In the genomic region with DNA sequence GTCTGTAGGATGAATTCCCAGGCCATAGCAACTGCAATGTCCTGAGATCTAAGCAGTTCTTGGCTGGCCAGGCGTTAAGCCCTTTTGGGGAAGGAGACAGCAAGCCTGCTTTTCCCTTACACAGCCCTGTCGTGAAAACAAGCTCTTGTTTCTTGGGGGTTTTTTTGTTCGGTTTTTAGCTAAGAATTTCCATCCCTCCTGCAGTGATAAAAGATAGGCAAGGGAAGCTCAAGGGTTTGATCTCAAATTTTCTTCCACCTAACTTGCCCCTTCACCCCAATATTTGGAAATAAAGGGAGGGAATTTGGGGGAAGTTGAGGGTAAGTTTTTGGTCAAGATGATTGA, we compare ENCODE assay signal across 8 cellular contexts. TPM values are rescaled to one million over a fixed set of nuclear protein-coding genes. Genes with fewer than 3 reads are reported as not detected.
A peak's percentile ranks its signal among the peaks of the same experiment; 100 is the strongest.
DNase-seq lines count a peak whose midpoint lies in the region; ATAC-seq and TF ChIP-seq lines count a peak whose summit lies in the region.

No MANE protein-coding gene starts in this region.

- peaks cover 5% of the 10 kb centered on the region; the same call in 1 of the 2 replicates for H3K27me3 ChIP-seq in HAP-1 (ENCODE audit: low read depth)

- peaks cover 10 to 12% (median 12%) of the 10 kb centered on the region in 3 donors for H3K4me1 Mint-ChIP-seq in T-cell

- peaks cover 31 to 56% of the 10 kb centered on the region in 2 donors for H3K27me3 Mint-ChIP-seq in T-cell

- H3K36me3 ChIP-seq in HAP-1 (replicated peaks): no peaks in the 10 kb centered on the region

- no peak overlapping the region for H3K27ac Mint-ChIP-seq in T-cell

- no peak for TF ChIP-seq CTCF in fibroblast of villous mesenchyme (IDR thresholded peaks at IDR 0.05; ENCODE audit: insufficient read depth, low read depth, low read length)

- DNase-seq in HAP-1 (ENCODE audit: low spot score in 2 of 2): no peak
- no peak for DNase-seq in T-cell
- peak; percentile 27 for DNase-seq in fibroblast of villous mesenchyme (ENCODE audit: low read depth)
- peak; percentile 29 for DNase-seq in retina
- DNase-seq in islet precursor cell: no peak
- no peak for DNase-seq in NCI-H774 (lab: John Stamatoyannopoulos, UW)

- CTCF ChIA-PET in T-cell (lab: Charles Lee): no interaction called here

- H3K4me1 ChIP-seq in HAP-1: peaks cover 5% of the 10 kb centered on the region; the same call in 1 of the 2 replicates

- no peaks in the 10 kb centered on the region for H3K9me3 ChIP-seq in HAP-1

- POLR2A ChIA-PET in T-cell (lab: Charles Lee): interaction anchor here in 1 of 2 donors (1.0 kb wide), 1 partner anchor 86 kb away, joined by 5 read pairs; no protein-coding TSS in a partner anchor

- H3K4me3 ChIP-seq in HAP-1 (peak overlapping the region; percentile 51), fibroblast of villous mesenchyme (ENCODE audit: low read depth, low read length) (peak overlapping the region; percentile 75)

- peak overlapping the region; percentile 15 to 65 (median 49) for H3K4me3 Mint-ChIP-seq in T-cell

- no peaks in the 10 kb centered on the region for H3K9me3 Mint-ChIP-seq in T-cell

- ATAC-seq in T-cell (replicated peaks in 1 of 4) (no peak), HG03280 (IDR thresholded peaks at IDR 0.05; ENCODE audit: unreplicated experiment) (no peak), GM18868 (IDR thresholded peaks at IDR 0.05; ENCODE audit: unreplicated experiment) (no peak)

- in situ Hi-C loops in HAP-1 (cut with MboI; ENCODE audit: low sequenced_read_pairs): loop anchor here (5.0 kb wide), 1 partner anchor 211 kb away; no protein-coding TSS in a partner anchor

- no peaks in the 10 kb centered on the region for H3K36me3 Mint-ChIP-seq in T-cell

RNA-seq across cellular contexts. Expression of gene TNFRSF21, which starts 1.5 kb away (rescaled TPM):
- total RNA-seq in T-cell (under 1 TPM; 0.09 to 0.49 (median 0.30) TPM), fibroblast of villous mesenchyme (39.3 and 43.2 TPM in 2 replicates)

Comparison
In these comparisons a context has a peak if more than half of its experiments do, and no peak if none do; other contexts are left out.
1. DNase-seq: peak in fibroblast of villous mesenchyme (single experiment) and retina (single experiment); none in HAP-1 (0 of 2), T-cell (0 of 34), islet precursor cell (single experiment) and NCI-H774 (single experiment).
2. RNA of gene TNFRSF21, which starts 1.5 kb away (total RNA-seq): 39.3 to 43.2 TPM in fibroblast of villous mesenchyme; 0.09 to 0.49 TPM in T-cell; every median in the first group is over 10 times any median in the second.